Comparison of ENCODE assay signal across 8 cellular contexts in the genomic region with DNA sequence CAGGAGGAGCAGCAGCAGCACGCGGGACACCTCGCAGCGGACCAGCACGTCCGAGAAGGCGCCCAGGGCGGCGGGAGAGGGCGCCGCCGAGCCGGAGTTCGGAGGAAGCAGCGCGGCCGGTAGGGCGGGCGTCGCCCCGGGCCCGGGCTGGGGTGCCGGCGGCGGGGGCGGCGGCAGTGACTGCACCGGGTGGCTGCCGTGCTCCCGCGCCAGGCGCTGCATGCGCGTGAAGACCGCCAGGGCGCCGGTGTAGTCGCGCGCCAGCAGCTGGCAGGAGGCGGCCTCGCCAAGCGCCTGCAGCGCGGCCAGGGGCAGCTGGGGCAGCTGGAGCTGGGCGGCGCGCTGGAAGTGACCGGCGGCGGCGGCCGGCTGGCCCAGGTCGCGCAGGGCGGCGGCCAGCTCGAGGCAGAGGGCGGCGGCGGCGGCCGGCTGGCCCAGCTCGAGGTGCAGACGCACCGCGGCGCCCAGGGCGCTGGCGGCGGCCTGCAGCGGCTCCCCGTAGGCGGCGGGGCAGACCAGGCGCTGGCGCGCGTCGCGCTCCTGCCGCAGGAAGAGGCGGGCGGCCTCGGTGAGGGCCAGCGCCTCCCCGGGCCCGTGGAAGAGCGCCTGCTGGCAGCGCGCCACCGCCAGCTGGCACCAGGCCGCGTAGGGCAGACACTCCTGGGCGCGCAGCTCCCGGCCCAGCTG. TPM values are rescaled to one million over a fixed set of nuclear protein-coding genes. Genes with fewer than 3 reads are reported as not detected.
DNase-seq lines count a peak whose midpoint lies in the region; ATAC-seq and TF ChIP-seq lines count a peak whose summit lies in the region.
"Not testable (repeated sequence)": the region's sequence is repeated elsewhere in the genome, so short reads cannot be mapped to it uniquely, and the experiment has no call there.

No MANE protein-coding gene starts in this region.

- TF ChIP-seq CTCF in right lobe of liver (IDR thresholded peaks at IDR 0.05); upper lobe of left lung (IDR thresholded peaks at IDR 0.05): not testable (repeated sequence)

- H3K27me3 ChIP-seq in right lobe of liver, upper lobe of left lung: not testable (repeated sequence)

- not testable (repeated sequence) for H3K9me3 ChIP-seq in right lobe of liver, upper lobe of left lung

- not testable (repeated sequence) for H3K36me3 Mint-ChIP-seq in activated naive CD4-positive, alpha-beta T cell treated with anti-CD3 and anti-CD28 coated beads, Interleukin-2, amount 50 U/mL, for 72 hours

- TF ChIP-seq POLR2A in right lobe of liver (IDR thresholded peaks at IDR 0.05); upper lobe of left lung (IDR thresholded peaks at IDR 0.05): not testable (repeated sequence)

- ATAC-seq in GM18873 (IDR thresholded peaks at IDR 0.05; ENCODE audit: low FRiP score, unreplicated experiment) (peak; percentile 45), GM21381 (IDR thresholded peaks at IDR 0.05; ENCODE audit: unreplicated experiment) (peak; percentile 55), HG02642 (IDR thresholded peaks at IDR 0.05; ENCODE audit: poor library complexity, unreplicated experiment) (peak; percentile 69), HG03095 (IDR thresholded peaks at IDR 0.05; ENCODE audit: unreplicated experiment) (peak; percentile 52), HG03558 (IDR thresholded peaks at IDR 0.05; ENCODE audit: extremely low read depth, unreplicated experiment) (peak; percentile 36), right lobe of liver (peak; percentile 74 to 82 (median 76)), upper lobe of left lung (ENCODE audit: low FRiP score in 2 of 2) (peak; percentile 65 to 89)
- peak; percentile 57 to 73 for ATAC-seq in activated naive CD4-positive, alpha-beta T cell treated with anti-CD3 and anti-CD28 coated beads, Interleukin-2, amount 50 U/mL, for 72 hours

- not testable (repeated sequence) for H3K27ac ChIP-seq in right lobe of liver, upper lobe of left lung

- intact Hi-C loops in right lobe of liver (cut with DNase I), result not testable (repeated sequence)

- not testable (repeated sequence) for H3K36me3 ChIP-seq in right lobe of liver, upper lobe of left lung

- not testable (repeated sequence) for DNase-seq in activated naive CD4-positive, alpha-beta T cell treated with anti-CD3 and anti-CD28 coated beads, Interleukin-2, amount 50 U/mL, for 72 hours (ENCODE audit: low spot score in 2 of 2); right lobe of liver; upper lobe of left lung

- H3K27ac Mint-ChIP-seq in activated naive CD4-positive, alpha-beta T cell treated with anti-CD3 and anti-CD28 coated beads, Interleukin-2, amount 50 U/mL, for 72 hours, result not testable (repeated sequence)

- not testable (repeated sequence) for H3K4me1 ChIP-seq in right lobe of liver, upper lobe of left lung

- not testable (repeated sequence) for TF ChIP-seq EP300 in upper lobe of left lung (IDR thresholded peaks at IDR 0.05)

- no CpG with 5 or more reads among the region's 97 CpGs for WGBS in right lobe of liver (ENCODE audit: insufficient coverage, low coverage, low lambda C conversion rate, missing lambda C conversion rate)
- WGBS in upper lobe of left lung, 2 donors, result no CpG with 5 or more reads among the region's 97 CpGs

- not testable (repeated sequence) for H3K9me3 Mint-ChIP-seq in activated naive CD4-positive, alpha-beta T cell treated with anti-CD3 and anti-CD28 coated beads, Interleukin-2, amount 50 U/mL, for 72 hours

- not testable (repeated sequence) for H3K4me3 ChIP-seq in right lobe of liver, upper lobe of left lung

RNA-seq across cellular contexts. Expression of gene F8A3, which starts 0.5 kb away (rescaled TPM):
- total RNA-seq in activated naive CD4-positive, alpha-beta T cell treated with anti-CD3 and anti-CD28 coated beads, Interleukin-2, amount 50 U/mL, for 72 hours, result 10 to 100 TPM in 1 of 2 donors, 1 to 10 TPM in 1; 9.7 to 20.8 TPM
- total RNA-seq in right lobe of liver, result 10 to 100 TPM in 3 of 6 experiments, 1 to 10 TPM in 2, not detected in 1; 6.4 to 25.5 (median 14.1) TPM
- 10 to 100 TPM in 4 of 6 donors, 1 to 10 TPM in 1, under 1 TPM in 1; 0.34 to 30.4 (median 18.0) TPM for total RNA-seq in upper lobe of left lung
